Comparison of ENCODE assay signal across 31 cellular contexts in genomic region chr11:128664286-128664685, GRCh38. TPM values are rescaled to one million over a fixed set of nuclear protein-coding genes. Genes with fewer than 3 reads are reported as not detected.
DNase-seq lines count a peak whose midpoint lies in the region; ATAC-seq and TF ChIP-seq lines count a peak whose summit lies in the region.
"Had no signal": no experiment of that assay in that cellular context is flagged by ENCODE, and none has a peak within 500 bp of the region (broad histone marks: within the 10 kb centered on the region; RNA-seq: fewer than 3 reads in every experiment).

No MANE protein-coding gene starts in this region.

- H3K23ac ChIP-seq in mesendoderm (ENCODE audit: low read length), result no peak overlapping the region

- H3K9me3 ChIP-seq in BLaER1 treated with 17β-estradiol and CSF1 and Interleukin-3, amounts not matched to agents 10 nM and 100 nM (replicated peaks in 1 of 11), result peaks cover 0 to 3% (median 0%) of the 10 kb centered on the region in 11 experiments; a peak in 4 of 22 replicates
- H3K9me3 ChIP-seq: left ventricle myocardium inferior, spleen, thoracic aorta, uterus had no signal

- H2BK120ac ChIP-seq in mesendoderm (ENCODE audit: low read depth, low read length), result no peak overlapping the region

- no peak overlapping the region for H3K27ac Mint-ChIP-seq in WTC11
- H3K27ac Mint-ChIP-seq: activated T-helper 17 cell treated with anti-CD3 and anti-CD28 coated beads, Interleukin-2, amount 50 U/mL, for 72 hours; CD8-positive, alpha-beta memory T cell; stimulated activated naive CD8-positive, alpha-beta T cell treated with anti-CD3 and anti-CD28 coated beads, Interleukin-15, Interleukin-2, amounts not matched to agents 100 ng/mL and 50 ng/mL, for 24 hours had no signal

- no peak overlapping the region for H3K4me3 Mint-ChIP-seq in WTC11
- H3K4me3 Mint-ChIP-seq: activated T-helper 17 cell treated with anti-CD3 and anti-CD28 coated beads, Interleukin-2, amount 50 U/mL, for 72 hours; CD8-positive, alpha-beta memory T cell; stimulated activated naive CD8-positive, alpha-beta T cell treated with anti-CD3 and anti-CD28 coated beads, Interleukin-15, Interleukin-2, amounts not matched to agents 100 ng/mL and 50 ng/mL, for 24 hours had no signal

- H4K20me1 ChIP-seq in BLaER1 treated with 17β-estradiol and CSF1 and Interleukin-3, amounts not matched to agents 10 nM and 100 nM, result no peaks in the 10 kb centered on the region

- POLR2A ChIA-PET in HEK293T (lab: Yijun Ruan, JAX), result interaction anchor here (0.8 kb wide), 1 partner anchor 26 kb away, joined by 3 read pairs; no protein-coding TSS in a partner anchor
- POLR2A ChIA-PET in WTC11 (lab: Charles Lee), result no interaction called here

- H3K4me1 Mint-ChIP-seq in WTC11, result peaks cover 7% of the 10 kb centered on the region

- no peak overlapping the region for H3K56ac ChIP-seq in mesendoderm (ENCODE audit: low read length)

- peak overlapping the region; percentile 4 to 99 (median 93); a peak in 21 of 22 replicates for H3K27ac ChIP-seq in BLaER1 treated with 17β-estradiol and CSF1 and Interleukin-3, amounts not matched to agents 10 nM and 100 nM
- no peak overlapping the region for H3K27ac ChIP-seq in mesendoderm (ENCODE audit: low read depth, low read length)
- H3K27ac ChIP-seq: brain microvascular endothelial cell, left ventricle myocardium inferior, thoracic aorta, uterus, VCaP had no signal

- CTCF ChIA-PET in HEK293T (lab: Yijun Ruan, JAX) (no interaction called here), WTC11 (lab: Charles Lee) (interaction anchor here (1.0 to 2.0 kb wide), 3 partner anchors 32 to 492 kb away, joined by 3 to 5 read pairs (median 4); no protein-coding TSS in a partner anchor)

- H2AK5ac ChIP-seq in mesendoderm (ENCODE audit: low read length), result no peak overlapping the region

- no peaks in the 10 kb centered on the region for H3K27me3 ChIP-seq in BLaER1 treated with 17β-estradiol and CSF1 and Interleukin-3, amounts not matched to agents 10 nM and 100 nM
- H3K27me3 ChIP-seq in mesendoderm (ENCODE audit: insufficient read depth, low read length, poor library complexity), result no peaks in the 10 kb centered on the region
- H3K27me3 ChIP-seq: brain microvascular endothelial cell, uterus had no signal

- H3K36me3 Mint-ChIP-seq in WTC11, result no peaks in the 10 kb centered on the region

- peak overlapping the region; percentile 23 to 58 (median 48); a peak in 19 of 20 replicates for H3K4me3 ChIP-seq in BLaER1 treated with 17β-estradiol and CSF1 and Interleukin-3, amounts not matched to agents 10 nM and 100 nM
- H3K4me3 ChIP-seq in mesendoderm (ENCODE audit: low read length), result no peak overlapping the region
- H3K4me3 ChIP-seq: left ventricle myocardium inferior, spleen, thoracic aorta, uterus had no signal

- peaks cover 7% of the 10 kb centered on the region for H3K27me3 Mint-ChIP-seq in WTC11 (ENCODE audit: low read depth)

- DNase-seq in HEK293T (ENCODE audit: extremely low spot score) (peak; percentile 30), WTC11 (ENCODE audit: low spot score) (no peak), mesendoderm (peak; percentile 78), iPS-NIHi11 (ENCODE audit: low spot score) (no peak), NCI-H187 treated with DMSO at 0.1 percent for 48 hours (lab: John Stamatoyannopoulos, UW) (no peak), kidney tubule cell (ENCODE audit: low spot score) (no peak)
- DNase-seq: activated CD4-positive, alpha-beta T cell treated with anti-CD3 and anti-CD28 coated beads for 48 hours; activated naive CD4-positive, alpha-beta T cell treated with anti-CD3 and anti-CD28 coated beads, Interleukin-2, amount 50 U/mL, for 16 hours; amniotic stem cell; brain microvascular endothelial cell; CD8-positive, alpha-beta memory T cell; DMS 273 treated with DMSO at 0.1 percent for 48 hours; IMR-90; left ventricle myocardium inferior; NCI-H1048; NCI-H1694 treated with DMSO at 0.1 percent for 48 hours; NCI-H526 treated with DMSO at 0.1 percent for 48 hours; posterior cingulate gyrus; right cardiac atrium; SHP77 treated with DMSO at 0.1 percent for 48 hours; spleen; stimulated activated CD4-positive, alpha-beta T cell treated with anti-CD3 and anti-CD28 coated beads, Interleukin-2, amount 100 ng/mL, for 24 hours; stimulated activated CD8-positive, alpha-beta memory T cell treated with anti-CD3 and anti-CD28 coated beads, Interleukin-4, amount 100 ng/mL, for 48 hours; uterus had no signal

- no peak overlapping the region for H4K5ac ChIP-seq in mesendoderm (ENCODE audit: low read length)

- H3K79me2 ChIP-seq in mesendoderm (ENCODE audit: control insufficient read depth, insufficient read depth, low read length), result no peaks in the 10 kb centered on the region

- H3K4ac ChIP-seq in mesendoderm (ENCODE audit: low read depth, low read length), result no peak overlapping the region

- no peaks in the 10 kb centered on the region for H3K36me3 ChIP-seq in BLaER1 treated with 17β-estradiol and CSF1 and Interleukin-3, amounts not matched to agents 10 nM and 100 nM
- no peaks in the 10 kb centered on the region for H3K36me3 ChIP-seq in mesendoderm (ENCODE audit: control insufficient read depth, insufficient read depth, low read length)
- H3K36me3 ChIP-seq: brain microvascular endothelial cell, left ventricle myocardium inferior, spleen, thoracic aorta, uterus had no signal

- no CpG with 5 or more reads among the region's 5 CpGs for WGBS in mesendoderm (ENCODE audit: extremely low coverage, insufficient coverage, low lambda C conversion rate)

- no peaks in the 10 kb centered on the region for H3K9me3 Mint-ChIP-seq in WTC11
- H3K9me3 Mint-ChIP-seq: activated T-helper 17 cell treated with anti-CD3 and anti-CD28 coated beads, Interleukin-2, amount 50 U/mL, for 72 hours; CD8-positive, alpha-beta memory T cell; stimulated activated naive CD8-positive, alpha-beta T cell treated with anti-CD3 and anti-CD28 coated beads, Interleukin-15, Interleukin-2, amounts not matched to agents 100 ng/mL and 50 ng/mL, for 24 hours had no signal

- H3K9ac ChIP-seq in BLaER1 treated with 17β-estradiol and CSF1 and Interleukin-3, amounts not matched to agents 10 nM and 100 nM, result peak overlapping the region; percentile 56 to 94 (median 82); a peak in 21 of 22 replicates
- no peak overlapping the region for H3K9ac ChIP-seq in mesendoderm (ENCODE audit: low read length)

- no peaks in the 10 kb centered on the region for H3K79me1 ChIP-seq in mesendoderm (ENCODE audit: low read length)

- no peak overlapping the region for H2BK15ac ChIP-seq in mesendoderm (replicated peaks; ENCODE audit: low read depth)

- ATAC-seq in WTC11 (peak; percentile 28), GM21381 (IDR thresholded peaks at IDR 0.05; ENCODE audit: unreplicated experiment) (no peak)
- ATAC-seq: activated T-helper 17 cell treated with anti-CD3 and anti-CD28 coated beads, Interleukin-2, amount 50 U/mL, for 72 hours; HCT116; right cardiac atrium had no signal

- TF ChIP-seq CTCF in WTC11 (IDR thresholded peaks at IDR 0.05), result no peak

- no peak overlapping the region for H3K18ac ChIP-seq in mesendoderm (ENCODE audit: low read length)

- H2BK5ac ChIP-seq in mesendoderm (ENCODE audit: low read length), result no peak overlapping the region

- H4K8ac ChIP-seq in mesendoderm (ENCODE audit: low read depth, low read length), result no peak overlapping the region

- H3K4me1 ChIP-seq in BLaER1 treated with 17β-estradiol and CSF1 and Interleukin-3, amounts not matched to agents 10 nM and 100 nM, result peaks cover 80 to 100% (median 98%) of the 10 kb centered on the region in 10 experiments
- peaks cover 2% of the 10 kb centered on the region for H3K4me1 ChIP-seq in mesendoderm (ENCODE audit: control insufficient read depth, low read depth, low read length)
- H3K4me1 ChIP-seq: left ventricle myocardium inferior, uterus had no signal

- peak overlapping the region; percentile 80 to 97 (median 90) for H3K4me2 ChIP-seq in BLaER1 treated with 17β-estradiol and CSF1 and Interleukin-3, amounts not matched to agents 10 nM and 100 nM
- no peak overlapping the region for H3K4me2 ChIP-seq in mesendoderm (ENCODE audit: low read length)

TF ChIP-seq in HEK293T, 16 proteins besides CTCF, POLR2A, EP300 and RAD21 (continues in another document):
- TF ChIP-seq CTBP1 (IDR thresholded peaks at IDR 0.05; ENCODE audit: borderline replicate concordance), result no peak
- TF ChIP-seq LEF1 (IDR thresholded peaks at IDR 0.05; ENCODE audit: borderline replicate concordance), result no peak
- no peak for TF ChIP-seq ARNT (IDR thresholded peaks at IDR 0.05)
- no peak for TF ChIP-seq FOXA1 (IDR thresholded peaks at IDR 0.05)
- no peak for TF ChIP-seq FOXM1 (IDR thresholded peaks at IDR 0.05; ENCODE audit: borderline replicate concordance)
- TF ChIP-seq ZNF384 (IDR thresholded peaks at IDR 0.05), result no peak
- no peak for TF ChIP-seq HDGF (IDR thresholded peaks at IDR 0.05; ENCODE audit: borderline replicate concordance)
- TF ChIP-seq FOXK2 (IDR thresholded peaks at IDR 0.05), result no peak
- TF ChIP-seq ELF4 (IDR thresholded peaks at IDR 0.05), result no peak

RNA-seq across cellular contexts. Expression of gene FLI1, which starts 29.6 kb away (rescaled TPM):
- total RNA-seq in WTC11 (2021), result 0.39 to 0.63 TPM (median 0.44 TPM) in 3 replicates
- polyA plus RNA-seq in mesendoderm (2013, experiment 1 of 2), result 0.21 TPM
- 0.25 TPM for polyA plus RNA-seq in mesendoderm (2013, experiment 2 of 2)

Comparison
In these comparisons a context has a peak if more than half of its experiments do, and no peak if none do; other contexts are left out.
1. DNase-seq: peak in HEK293T (single experiment) and mesendoderm (single experiment); none in WTC11 (single experiment), iPS-NIHi11 (single experiment), NCI-H187 treated with DMSO at 0.1 percent for 48 hours (single experiment) and kidney tubule cell (single experiment).